ENCODE assay signal across 8 cellular contexts in the genomic region with DNA sequence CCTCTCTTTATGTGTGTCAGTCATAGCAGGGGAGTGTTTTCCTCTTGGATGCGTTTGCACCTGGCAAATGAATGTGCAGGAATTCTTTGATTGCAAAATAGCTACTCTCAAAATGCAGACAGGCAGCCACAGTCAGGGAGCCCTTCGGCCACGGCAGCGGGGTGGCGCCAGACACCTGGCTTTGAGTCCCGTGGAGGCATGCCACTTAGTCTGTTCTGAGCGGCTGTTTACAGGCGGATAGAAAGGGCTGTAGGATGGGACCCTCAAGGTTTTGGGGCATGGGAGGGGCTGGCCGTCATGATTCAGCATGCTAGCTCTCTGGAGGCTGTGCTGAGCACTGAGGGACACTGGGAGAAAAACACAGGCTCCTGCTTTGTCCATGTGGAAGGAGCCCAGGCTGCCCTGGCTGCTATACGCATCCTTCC.
DNase-seq lines count a peak whose midpoint lies in the region; ATAC-seq, FAIRE-seq and TF ChIP-seq lines count a peak whose summit lies in the region.

No MANE protein-coding gene starts in this region.

- peak overlapping the region; percentile 37 for H2AFZ ChIP-seq in keratinocyte (ENCODE audit: control insufficient read depth, low read length)

- no peaks in the 10 kb centered on the region for H3K79me2 ChIP-seq in keratinocyte (ENCODE audit: control insufficient read depth, insufficient read depth, low read length)

- peak overlapping the region; percentile 65 for H3K4me2 ChIP-seq in keratinocyte (ENCODE audit: control insufficient read depth, extremely low read depth, insufficient read depth, low read depth, low read length)

- no peaks in the 10 kb centered on the region for H3K36me3 ChIP-seq in keratinocyte (ENCODE audit: control insufficient read depth in 2 of 2, extremely low read depth in 1 of 2, insufficient read depth in 2 of 2, low read length in 2 of 2)

- H3K4me3 ChIP-seq in keratinocyte (ENCODE audit: control insufficient read depth in 2 of 3, extremely low read depth in 1 of 3, insufficient read depth in 2 of 3, low read depth in 1 of 3, low read length in 3 of 3) = no peak overlapping the region

- FAIRE-seq in HTR-8/SVneo (lab: Jason Lieb, UNC) = peak; percentile 85
- FAIRE-seq in RCC 7860 (lab: Jason Lieb, UNC) = no peak
- peak; percentile 71 for FAIRE-seq in keratinocyte (lab: Jason Lieb, UNC)

- H3K9me1 ChIP-seq in keratinocyte (ENCODE audit: control insufficient read depth, extremely low read depth, insufficient read depth, low read length) = peaks cover 2% of the 10 kb centered on the region

- no peak for ATAC-seq in HG03469 (IDR thresholded peaks at IDR 0.05; ENCODE audit: unreplicated experiment)
- no peak for ATAC-seq in HG03175 (IDR thresholded peaks at IDR 0.05; ENCODE audit: unreplicated experiment)

- peak overlapping the region; percentile 85 for H3K27ac ChIP-seq in caudate nucleus (ENCODE audit: low read depth, low read length)
- peak overlapping the region; percentile 76 for H3K27ac ChIP-seq in keratinocyte (ENCODE audit: control insufficient read depth, insufficient read depth, low read length)

- no peaks in the 10 kb centered on the region for H3K9me3 ChIP-seq in keratinocyte (ENCODE audit: control insufficient read depth, low read depth, low read length)

- DNase-seq in COR-L47 (lab: John Stamatoyannopoulos, UW) = peak; percentile 85
- peak; percentile 85 for DNase-seq in HTR-8/SVneo (ENCODE audit: insufficient read length, low spot score)
- peak; percentile 38 for DNase-seq in RCC 7860 (ENCODE audit: low spot score)
- peak in 55 of 61 donors; percentile 4 to 95 (median 54) for DNase-seq in caudate nucleus (lab: John Stamatoyannopoulos, UW)
- peak; percentile 49 for DNase-seq in keratinocyte (ENCODE audit: low read depth, low spot score)
- DNase-seq in stimulated activated CD4-positive, alpha-beta T cell treated with anti-CD3 and anti-CD28 coated beads, Interleukin-1b, Interleukin-23, amount 100 ng/mL, for 48 hours = peak; percentile 20

- H4K20me1 ChIP-seq in keratinocyte (ENCODE audit: control insufficient read depth, extremely low read depth, insufficient read depth, low read length) = no peaks in the 10 kb centered on the region

- dilution Hi-C loops in keratinocyte (cut with MboI; ENCODE audit: extremely low pct_ligation_motif_present, low sequenced_read_pairs) = no loop called here

- no peaks in the 10 kb centered on the region for H3K27me3 ChIP-seq in keratinocyte (ENCODE audit: control insufficient read depth, extremely low read depth, insufficient read depth, low read length)

- peaks cover 24% of the 10 kb centered on the region for H3K4me1 ChIP-seq in keratinocyte (ENCODE audit: control insufficient read depth, extremely low read depth, insufficient read depth, low read length)

- peak overlapping the region; percentile 41 for H3K9ac ChIP-seq in keratinocyte (ENCODE audit: control insufficient read depth, extremely low read depth, insufficient read depth, low read length)

- peak; percentile 90 to 94 (median 94) for TF ChIP-seq CTCF in keratinocyte (optimal IDR thresholded peaks at IDR 0.05 in 1 of 3, IDR thresholded peaks at IDR 0.05 in 1 of 3, conservative IDR thresholded peaks at IDR 0.05 in 1 of 3; ENCODE audit: extremely low read depth in 1 of 3, insufficient read depth in 2 of 3, low read length in 3 of 3)

Comparison
In these comparisons a context has a peak if more than half of its experiments do, and no peak if none do; other contexts are left out.
1. DNase-seq: peak in every context shown above with its lines; median percentile 85 in COR-L47; 85 in HTR-8/SVneo; 54 in caudate nucleus; 49 in keratinocyte; 38 in RCC 7860; 20 in stimulated activated CD4-positive, alpha-beta T cell treated with anti-CD3 and anti-CD28 coated beads, Interleukin-1b, Interleukin-23, amount 100 ng/mL, for 48 hours.